ENCODE assay signal across 7 cellular contexts in the genomic region with DNA sequence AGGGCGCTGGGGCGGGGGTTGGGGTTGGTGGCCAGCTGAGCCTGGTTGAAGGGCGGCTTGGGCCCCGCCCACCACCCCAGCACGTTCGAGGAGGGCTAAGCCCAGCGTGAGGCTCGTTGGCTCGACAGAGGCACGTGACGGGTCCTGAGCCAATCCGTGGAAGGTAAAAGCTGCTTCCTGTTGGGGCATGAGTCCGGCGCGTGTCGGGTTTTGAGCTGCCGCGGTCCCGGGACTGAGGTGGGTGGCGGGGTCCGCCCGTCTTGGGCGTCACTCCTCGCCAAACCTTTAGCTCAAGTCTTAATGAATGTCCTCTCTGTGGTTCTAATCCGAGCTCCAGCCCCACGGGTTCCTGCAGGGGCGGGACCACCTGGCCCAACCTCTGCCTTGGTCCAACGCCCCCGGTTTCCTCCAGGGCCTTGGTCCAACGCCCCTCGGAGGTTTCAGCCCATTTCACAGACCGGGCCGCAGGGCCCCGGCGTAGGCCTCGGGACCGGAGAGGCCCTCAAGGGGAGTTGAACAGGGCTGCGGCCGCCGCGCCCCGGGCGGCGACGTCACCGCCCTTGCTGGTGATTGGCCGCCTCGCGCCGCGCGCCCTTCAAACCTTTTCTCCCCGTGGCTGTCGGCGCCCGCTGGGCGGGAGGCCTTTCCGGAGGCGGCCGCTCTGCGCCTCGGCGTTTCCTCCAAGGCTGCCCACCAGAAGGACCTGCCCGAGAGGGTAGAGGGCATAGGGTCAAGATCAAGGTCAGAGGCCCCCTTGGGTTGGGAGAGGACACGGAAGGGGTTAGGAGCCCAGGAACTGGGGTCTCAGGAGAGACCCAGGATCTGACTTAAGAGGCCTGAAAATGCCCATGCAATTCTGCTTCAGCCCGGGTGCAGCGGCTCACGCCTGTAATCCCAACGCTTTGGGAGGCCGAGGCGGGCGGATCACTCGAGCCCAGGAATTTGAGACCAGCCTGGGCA.
DNase-seq lines count a peak whose midpoint lies in the region; ATAC-seq and TF ChIP-seq lines count a peak whose summit lies in the region.

A gene with protein sequence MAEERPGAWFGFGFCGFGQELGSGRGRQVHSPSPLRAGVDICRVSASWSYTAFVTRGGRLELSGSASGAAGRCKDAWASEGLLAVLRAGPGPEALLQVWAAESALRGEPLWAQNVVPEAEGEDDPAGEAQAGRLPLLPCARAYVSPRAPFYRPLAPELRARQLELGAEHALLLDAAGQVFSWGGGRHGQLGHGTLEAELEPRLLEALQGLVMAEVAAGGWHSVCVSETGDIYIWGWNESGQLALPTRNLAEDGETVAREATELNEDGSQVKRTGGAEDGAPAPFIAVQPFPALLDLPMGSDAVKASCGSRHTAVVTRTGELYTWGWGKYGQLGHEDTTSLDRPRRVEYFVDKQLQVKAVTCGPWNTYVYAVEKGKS (plus strand): TSS at position 173 of the 960 bp plus-strand sequence. CDS start 1,851 bp downstream, outside the sequence.

- peak; percentile 51 for TF ChIP-seq POLR2A in GM18526 (IDR thresholded peaks at IDR 0.05; ENCODE audit: extremely low read depth, insufficient read length)

- peak; percentile 96 for ATAC-seq in HG03066 (IDR thresholded peaks at IDR 0.05; ENCODE audit: low read depth, unreplicated experiment)

- DNase-seq in NCI-H2171 treated with DMSO at 0.1 percent for 48 hours (lab: John Stamatoyannopoulos, UW) (peak; percentile 92), cerebellar nuclear complex (lab: John Stamatoyannopoulos, UW) (peak; percentile 11 to 65), islet precursor cell (peak; percentile 98)
- DNase-seq in activated CD4-positive, CD25-positive, alpha-beta regulatory T cell treated with anti-CD3 and anti-CD28 coated beads, Interleukin-2, amount 50 U/mL, for 16 hours (ENCODE audit: low read depth, low spot score) = peak; percentile 82
- peak; percentile 84 for DNase-seq in stimulated activated CD4-positive, alpha-beta T cell treated with anti-CD3 and anti-CD28 coated beads, Interleukin-12 subunit alpha, Interleukin-12 subunit beta, amount 100 ng/mL, for 4 hours

Comparison
In these comparisons a context has a peak if more than half of its experiments do, and no peak if none do; other contexts are left out.
1. Peak in every context shown above with its lines: DNase-seq and ATAC-seq.
2. DNase-seq: peak in every context shown above with its lines; median percentile 98 in islet precursor cell; 92 in NCI-H2171 treated with DMSO at 0.1 percent for 48 hours; 84 in stimulated activated CD4-positive, alpha-beta T cell treated with anti-CD3 and anti-CD28 coated beads, Interleukin-12 subunit alpha, Interleukin-12 subunit beta, amount 100 ng/mL, for 4 hours; 82 in activated CD4-positive, CD25-positive, alpha-beta regulatory T cell treated with anti-CD3 and anti-CD28 coated beads, Interleukin-2, amount 50 U/mL, for 16 hours; 38 in cerebellar nuclear complex.